Comparison of ENCODE assay signal across 9 cellular contexts in genomic region chr4:137545461-137545861, GRCh38. TPM values are rescaled to one million over a fixed set of nuclear protein-coding genes. Genes with fewer than 3 reads are reported as not detected.
DNase-seq lines count a peak whose midpoint lies in the region; ATAC-seq and TF ChIP-seq lines count a peak whose summit lies in the region.
"Had no signal": no experiment of that assay in that cellular context is flagged by ENCODE, and none has a peak within 500 bp of the region (broad histone marks: within the 10 kb centered on the region; RNA-seq: fewer than 3 reads in every experiment).

No MANE protein-coding gene starts in this region.

- H2AFZ ChIP-seq in trophoblast cell (ENCODE audit: insufficient read depth, low read length, poor library complexity), result no peak overlapping the region

- intact Hi-C loops in Panc1 (cut with micrococcal nuclease; ENCODE audit: unreplicated experiment), result no loop called here

- ATAC-seq in Panc1 (0 out of 2 replicates have a peak, but pooled peaks have one; percentile 56), GM19455 (IDR thresholded peaks at IDR 0.05; ENCODE audit: unreplicated experiment) (no peak)

- BruUV-seq in Panc1 (replicated peaks; lab: Mats Ljungman, UMichigan), result no TSS peak

- H3K4me1 ChIP-seq in Panc1 (ENCODE audit: control insufficient read depth, insufficient read depth, low read length), result peaks cover 4% of the 10 kb centered on the region; the same call in 1 of the 2 replicates
- no peaks in the 10 kb centered on the region for H3K4me1 ChIP-seq in trophoblast cell (ENCODE audit: control insufficient read depth in 1 of 2, insufficient read depth in 2 of 2, low read length in 2 of 2)
- H3K4me1 ChIP-seq in effector memory CD4-positive, alpha-beta T cell (ENCODE audit: control insufficient read depth, insufficient read depth, low read length, poor library complexity, severe bottlenecking), result no peaks in the 10 kb centered on the region

- TF ChIP-seq CTCF in Panc1 (IDR thresholded peaks at IDR 0.05) (0 out of 2 replicates have a peak, but pooled peaks have one; percentile 11), fibroblast of the aortic adventitia (IDR thresholded peaks at IDR 0.05; ENCODE audit: insufficient read depth, low read length) (no peak)

- no peak overlapping the region for H2BK5ac ChIP-seq in trophoblast cell (ENCODE audit: low read depth, low read length, poor library complexity)

- POLR2A ChIA-PET in Panc1 (lab: Charles Lee), result no interaction called here

- no peaks in the 10 kb centered on the region for H3K79me2 ChIP-seq in trophoblast cell (ENCODE audit: control insufficient read depth, insufficient read depth, low read length, poor library complexity)

- H3K4me3 ChIP-seq in Panc1 (ENCODE audit: low read depth in 2 of 2, low read length in 2 of 2), result no peak overlapping the region
- no peak overlapping the region for H3K4me3 ChIP-seq in fibroblast of the aortic adventitia (ENCODE audit: low read depth, low read length)
- no peak overlapping the region for H3K4me3 ChIP-seq in trophoblast cell (ENCODE audit: low read depth, low read length)
- no peak overlapping the region for H3K4me3 ChIP-seq in effector memory CD4-positive, alpha-beta T cell (ENCODE audit: insufficient read depth, low read depth, low read length, poor library complexity, severe bottlenecking)

- H2BK120ac ChIP-seq in trophoblast cell (ENCODE audit: insufficient read depth, low read length, poor library complexity), result no peak overlapping the region

- no peak overlapping the region for H3K14ac ChIP-seq in trophoblast cell (ENCODE audit: low read length)

- no peak overlapping the region for H3K23ac ChIP-seq in trophoblast cell (ENCODE audit: low read length)

- H3K4me2 ChIP-seq in trophoblast cell (ENCODE audit: low read length), result no peak overlapping the region

- no peak overlapping the region for H2BK12ac ChIP-seq in trophoblast cell (ENCODE audit: low read length)

- H3K27me3 ChIP-seq in Panc1 (ENCODE audit: control insufficient read depth, insufficient read depth, low read length), result no peaks in the 10 kb centered on the region
- H3K27me3 ChIP-seq in trophoblast cell (ENCODE audit: insufficient read depth, low read length), result no peaks in the 10 kb centered on the region
- H3K27me3 ChIP-seq in effector memory CD4-positive, alpha-beta T cell (replicated peaks; ENCODE audit: control insufficient read depth, insufficient read depth, low read length, poor library complexity, severe bottlenecking), result no peaks in the 10 kb centered on the region

- H3K36me3 ChIP-seq in Panc1 (ENCODE audit: control insufficient read depth, insufficient read depth, low read length) (no peaks in the 10 kb centered on the region), trophoblast cell (ENCODE audit: control insufficient read depth in 1 of 2, insufficient read depth in 2 of 2, low read length in 2 of 2) (no peaks in the 10 kb centered on the region)
- no peaks in the 10 kb centered on the region for H3K36me3 ChIP-seq in effector memory CD4-positive, alpha-beta T cell (ENCODE audit: control insufficient read depth, insufficient read depth, low read length)

- DNase-seq in EL, result peak; percentile 41
- no peak for DNase-seq in Panc1 (ENCODE audit: low read depth, low spot score)
- peak; percentile 87 for DNase-seq in fibroblast of the aortic adventitia (ENCODE audit: low read depth)
- peak; percentile 13 to 68 for DNase-seq in trophoblast cell
- DNase-seq in NCI-H2029 (lab: John Stamatoyannopoulos, UW), result no peak
- no peak for DNase-seq in effector memory CD4-positive, alpha-beta T cell
- DNase-seq in activated CD8-positive, alpha-beta memory T cell treated with anti-CD3 and anti-CD28 coated beads for 24 hours, result no peak
- DNase-seq: effector CD4-positive, alpha-beta T cell had no signal

- H3K9ac ChIP-seq in trophoblast cell (ENCODE audit: low read length), result no peak overlapping the region

- no CpG with 5 or more reads among the region's 4 CpGs for whole genome bisulfite sequencing in trophoblast cell (ENCODE audit: extremely low coverage, insufficient coverage, insufficient read length)

- H4K12ac ChIP-seq in trophoblast cell (ENCODE audit: low read depth, low read length), result no peak overlapping the region

- H3K9me3 ChIP-seq in Panc1 (ENCODE audit: control insufficient read depth, insufficient read depth, low read depth, low read length) (no peaks in the 10 kb centered on the region), trophoblast cell (ENCODE audit: insufficient read depth, low read depth, low read length) (no peaks in the 10 kb centered on the region)
- H3K9me3 ChIP-seq in effector memory CD4-positive, alpha-beta T cell (ENCODE audit: control insufficient read depth, low read length), result no peaks in the 10 kb centered on the region

- no peaks in the 10 kb centered on the region for H3K79me1 ChIP-seq in trophoblast cell (ENCODE audit: low read length)

- H4K8ac ChIP-seq in trophoblast cell (ENCODE audit: low read depth, low read length), result no peak overlapping the region

- H3K27ac ChIP-seq in Panc1 (ENCODE audit: low read length), result peak overlapping the region; percentile 48; the same call in 1 of the 2 replicates
- H3K27ac ChIP-seq in trophoblast cell (ENCODE audit: low read depth, low read length), result no peak overlapping the region
- H3K27ac ChIP-seq in effector memory CD4-positive, alpha-beta T cell (ENCODE audit: insufficient read depth, low read length, poor library complexity, severe bottlenecking), result no peak overlapping the region

- CTCF ChIA-PET in Panc1 (lab: Charles Lee), result no interaction called here

- no peak overlapping the region for H3K18ac ChIP-seq in trophoblast cell (ENCODE audit: low read length)

- H3K4ac ChIP-seq in trophoblast cell (ENCODE audit: low read depth, low read length), result no peak overlapping the region

- no peak overlapping the region for H2AK5ac ChIP-seq in trophoblast cell (ENCODE audit: low read length)

- no peak overlapping the region for H4K91ac ChIP-seq in trophoblast cell (ENCODE audit: low read depth, low read length)

- in situ Hi-C loops in Panc1 (cut with HindIII; ENCODE audit: low pct_unique_long_range_greater_than_20kb, low sequenced_read_pairs), result no loop called here

RNA-seq across cellular contexts. Expression of gene PCDH18, which starts 13.2 kb away (rescaled TPM):
- total RNA-seq in Panc1 (2021; ENCODE audit: unreplicated experiment), result 10.8 TPM
- 10.2 TPM for polyA plus RNA-seq in Panc1 (2012; ENCODE audit: insufficient read length)
- 102 and 210 TPM in 2 replicates for total RNA-seq in fibroblast of the aortic adventitia (ENCODE audit: low replicate concordance)
- polyA plus RNA-seq in trophoblast cell (2013), result 24.3 and 26.5 TPM in 2 replicates

Comparison
In these comparisons a context has a peak if more than half of its experiments do, and no peak if none do; other contexts are left out.
1. DNase-seq: peak in EL (single experiment), fibroblast of the aortic adventitia (single experiment) and trophoblast cell (2 of 2); none in Panc1 (single experiment), NCI-H2029 (single experiment), effector memory CD4-positive, alpha-beta T cell (0 of 3) and activated CD8-positive, alpha-beta memory T cell treated with anti-CD3 and anti-CD28 coated beads for 24 hours (single experiment).